In genomic region chr19:42352216-42352892, GRCh38 we compare ENCODE assay signal across 1 cellular context.
A peak's percentile ranks its signal among the peaks of the same experiment; 100 is the strongest.
TF ChIP-seq lines count a peak whose summit lies in the region.

No MANE protein-coding gene starts in this region.

TF ChIP-seq in K562, 482 proteins besides CTCF, POLR2A, EP300 and RAD21:
- TF ChIP-seq RCOR1 (IDR thresholded peaks at IDR 0.05; ENCODE audit: borderline replicate concordance in 1 of 2, low read depth in 2 of 2, low read length in 2 of 2) (0 out of 4 replicates have a peak, but pooled peaks of 1 of the 2 experiments have one; percentile 18), MXI1 (IDR thresholded peaks at IDR 0.05; ENCODE audit: low read depth, low read length) (peak; percentile 52; the same call in 1 of the 2 replicates), RFX1 (IDR thresholded peaks at IDR 0.05) (peak; percentile 86)
- TF ChIP-seq, protein P1, sequence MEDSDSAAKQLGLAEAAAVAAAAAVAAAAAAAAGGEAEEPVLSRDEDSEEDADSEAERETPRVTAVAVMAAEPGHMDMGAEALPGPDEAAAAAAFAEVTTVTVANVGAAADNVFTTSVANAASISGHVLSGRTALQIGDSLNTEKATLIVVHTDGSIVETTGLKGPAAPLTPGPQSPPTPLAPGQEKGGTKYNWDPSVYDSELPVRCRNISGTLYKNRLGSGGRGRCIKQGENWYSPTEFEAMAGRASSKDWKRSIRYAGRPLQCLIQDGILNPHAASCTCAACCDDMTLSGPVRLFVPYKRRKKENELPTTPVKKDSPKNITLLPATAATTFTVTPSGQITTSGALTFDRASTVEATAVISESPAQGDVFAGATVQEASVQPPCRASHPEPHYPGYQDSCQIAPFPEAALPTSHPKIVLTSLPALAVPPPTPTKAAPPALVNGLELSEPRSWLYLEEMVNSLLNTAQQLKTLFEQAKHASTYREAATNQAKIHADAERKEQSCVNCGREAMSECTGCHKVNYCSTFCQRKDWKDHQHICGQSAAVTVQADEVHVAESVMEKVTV (CRISPR knock-in tag; IDR thresholded peaks at IDR 0.05): no peak
